Comparison of ENCODE assay signal across 10 cellular contexts in genomic region chr2:157444643-157445040, GRCh38. TPM values are rescaled to one million over a fixed set of nuclear protein-coding genes. Genes with fewer than 3 reads are reported as not detected.
DNase-seq lines count a peak whose midpoint lies in the region; ATAC-seq and TF ChIP-seq lines count a peak whose summit lies in the region.
"Had no signal": no experiment of that assay in that cellular context is flagged by ENCODE, and none has a peak within 500 bp of the region (broad histone marks: within the 10 kb centered on the region; RNA-seq: fewer than 3 reads in every experiment).

No MANE protein-coding gene starts in this region.

- H3K27me3 Mint-ChIP-seq in activated naive CD8-positive, alpha-beta T cell treated with anti-CD3 and anti-CD28 coated beads, Interleukin-2, amount 10 ng/mL, durations not matched to agents 7 days and 5 days, result no peaks in the 10 kb centered on the region

- H3K27ac ChIP-seq in urinary bladder (ENCODE audit: low read depth), result no peak overlapping the region
- peak overlapping the region in 3 of 10 donors; percentile 6 to 94 (median 12) for H3K27ac ChIP-seq in heart right ventricle

- peak overlapping the region; percentile 90 for H3K4me3 Mint-ChIP-seq in activated naive CD8-positive, alpha-beta T cell treated with anti-CD3 and anti-CD28 coated beads, Interleukin-2, amount 10 ng/mL, durations not matched to agents 7 days and 5 days

- 85% methylated on average over 3 of the region's 3 CpGs for WGBS in urinary bladder
- WGBS in heart right ventricle, 2 donors, result 85 to 86% methylated on average over 3 of the region's 3 CpGs

- ATAC-seq in HG03159 (IDR thresholded peaks at IDR 0.05; ENCODE audit: unreplicated experiment) (peak; percentile 17), heart right ventricle (no peak)
- ATAC-seq in activated naive CD8-positive, alpha-beta T cell treated with anti-CD3 and anti-CD28 coated beads, Interleukin-2, amount 10 ng/mL, durations not matched to agents 7 days and 5 days (ENCODE audit: low read depth), result no peak

- no peaks in the 10 kb centered on the region for H3K9me3 ChIP-seq in heart right ventricle

- H3K27ac Mint-ChIP-seq in activated naive CD8-positive, alpha-beta T cell treated with anti-CD3 and anti-CD28 coated beads, Interleukin-2, amount 10 ng/mL, durations not matched to agents 7 days and 5 days, result peak overlapping the region; percentile 92

- POLR2A ChIA-PET in activated naive CD8-positive, alpha-beta T cell treated with anti-CD3 and anti-CD28 coated beads, Interleukin-2, amount 10 ng/mL, durations not matched to agents 7 days and 5 days (lab: Charles Lee), result interaction anchor here (1.2 to 16.5 kb wide), 9 partner anchors 18 to 454 kb away, joined by 4 to 470 read pairs (median 10); no protein-coding TSS in a partner anchor
- POLR2A ChIA-PET in HEK293T (lab: Yijun Ruan, JAX), result no interaction called here

- H3K4me1 ChIP-seq in urinary bladder (ENCODE audit: insufficient read depth), result no peaks in the 10 kb centered on the region
- peaks cover 0 to 33% (median 0%) of the 10 kb centered on the region in 9 donors for H3K4me1 ChIP-seq in heart right ventricle

- H3K36me3 Mint-ChIP-seq in activated naive CD8-positive, alpha-beta T cell treated with anti-CD3 and anti-CD28 coated beads, Interleukin-2, amount 10 ng/mL, durations not matched to agents 7 days and 5 days, result peaks cover 37% of the 10 kb centered on the region

- H3K27me3 ChIP-seq in heart right ventricle, result no peaks in the 10 kb centered on the region

- CTCF ChIA-PET in HEK293T (lab: Yijun Ruan, JAX), result no interaction called here

- no peaks in the 10 kb centered on the region for H3K36me3 ChIP-seq in urinary bladder (ENCODE audit: insufficient read depth)
- H3K36me3 ChIP-seq in heart right ventricle, result no peaks in the 10 kb centered on the region

- no peaks in the 10 kb centered on the region for H3K9me3 Mint-ChIP-seq in activated naive CD8-positive, alpha-beta T cell treated with anti-CD3 and anti-CD28 coated beads, Interleukin-2, amount 10 ng/mL, durations not matched to agents 7 days and 5 days

- peak; percentile 56 for DNase-seq in stimulated activated CD4-positive, alpha-beta T cell treated with anti-CD3 and anti-CD28 coated beads, Interleukin-15, amount 100 ng/mL, for 24 hours
- DNase-seq in stimulated activated CD4-positive, alpha-beta T cell treated with anti-CD3 and anti-CD28 coated beads, Interleukin-2, amount 100 ng/mL, for 48 hours, result no peak
- peak; percentile 54 for DNase-seq in activated naive CD8-positive, alpha-beta T cell treated with anti-CD3 and anti-CD28 coated beads, Interleukin-2, amount 10 ng/mL, durations not matched to agents 7 days and 5 days
- DNase-seq in HEK293T (ENCODE audit: extremely low spot score) (no peak), superior temporal gyrus (ENCODE audit: extremely low spot score) (no peak), heart right ventricle (no peak)
- DNase-seq: COR-L47, NCI-H524 treated with DMSO at 0.1 percent for 48 hours had no signal

- H3K4me3 ChIP-seq in urinary bladder (ENCODE audit: low read depth, low read length), result peak overlapping the region; percentile 14
- H3K4me3 ChIP-seq in heart right ventricle, result peak overlapping the region in 1 of 10 donors; percentile 66

- TF ChIP-seq CTCF in heart right ventricle (IDR thresholded peaks at IDR 0.05), result no peak

- peaks cover 39% of the 10 kb centered on the region for H3K4me1 Mint-ChIP-seq in activated naive CD8-positive, alpha-beta T cell treated with anti-CD3 and anti-CD28 coated beads, Interleukin-2, amount 10 ng/mL, durations not matched to agents 7 days and 5 days

- intact Hi-C loops in heart right ventricle (cut with DNase I), result no loop called here

TF ChIP-seq in HEK293T, 16 proteins besides CTCF, POLR2A, EP300 and RAD21:
- no peak for TF ChIP-seq ELF4 (IDR thresholded peaks at IDR 0.05)
- no peak for TF ChIP-seq FOXM1 (IDR thresholded peaks at IDR 0.05; ENCODE audit: borderline replicate concordance)
- no peak for TF ChIP-seq L3MBTL2 (conservative IDR thresholded peaks at IDR 0.05)
- TF ChIP-seq CTBP1 (IDR thresholded peaks at IDR 0.05; ENCODE audit: borderline replicate concordance), result no peak
- TF ChIP-seq FOXK2 (IDR thresholded peaks at IDR 0.05), result no peak
- no peak for TF ChIP-seq HDGF (IDR thresholded peaks at IDR 0.05; ENCODE audit: borderline replicate concordance)
- no peak for TF ChIP-seq SP1 (IDR thresholded peaks at IDR 0.05)
- no peak for TF ChIP-seq SUZ12 (IDR thresholded peaks at IDR 0.05)
- no peak for TF ChIP-seq ARNT (IDR thresholded peaks at IDR 0.05)
- no peak for TF ChIP-seq NFRKB (IDR thresholded peaks at IDR 0.05)
- no peak for TF ChIP-seq TARDBP (IDR thresholded peaks at IDR 0.05)
- no peak for TF ChIP-seq PKNOX1 (IDR thresholded peaks at IDR 0.05)
- no peak for TF ChIP-seq FOXA1 (IDR thresholded peaks at IDR 0.05)
- no peak for TF ChIP-seq ZNF384 (IDR thresholded peaks at IDR 0.05)
- TF ChIP-seq LEF1 (IDR thresholded peaks at IDR 0.05; ENCODE audit: borderline replicate concordance), result no peak
- no peak for TF ChIP-seq BHLHE40 (IDR thresholded peaks at IDR 0.05; ENCODE audit: borderline replicate concordance)

RNA-seq across cellular contexts. Expression of gene CYTIP, which starts 0.8 kb away (rescaled TPM):
- 100 to 1,000 TPM; 233 to 238 TPM for total RNA-seq in activated naive CD8-positive, alpha-beta T cell treated with anti-CD3 and anti-CD28 coated beads, Interleukin-2, amount 10 ng/mL, durations not matched to agents 7 days and 5 days
- 3.4 TPM for total RNA-seq in urinary bladder
- 3.5 TPM for polyA plus RNA-seq in urinary bladder
- 10 to 100 TPM in 1 of 10 donors, 1 to 10 TPM in 8, under 1 TPM in 1; 0.85 to 13.7 (median 1.7) TPM for total RNA-seq in heart right ventricle
- under 1 TPM; 0.73 to 0.86 TPM for polyA plus RNA-seq in heart right ventricle

Comparison
In these comparisons a context has a peak if more than half of its experiments do, and no peak if none do; other contexts are left out.
1. DNase-seq: peak in stimulated activated CD4-positive, alpha-beta T cell treated with anti-CD3 and anti-CD28 coated beads, Interleukin-15, amount 100 ng/mL, for 24 hours (single experiment) and activated naive CD8-positive, alpha-beta T cell treated with anti-CD3 and anti-CD28 coated beads, Interleukin-2, amount 10 ng/mL, durations not matched to agents 7 days and 5 days (single experiment); none in stimulated activated CD4-positive, alpha-beta T cell treated with anti-CD3 and anti-CD28 coated beads, Interleukin-2, amount 100 ng/mL, for 48 hours (0 of 2), HEK293T (single experiment), superior temporal gyrus (single experiment) and heart right ventricle (0 of 2).
2. RNA of gene CYTIP, which starts 0.8 kb away (total RNA-seq): 233 to 238 TPM in activated naive CD8-positive, alpha-beta T cell treated with anti-CD3 and anti-CD28 coated beads, Interleukin-2, amount 10 ng/mL, durations not matched to agents 7 days and 5 days; 3.4 TPM in urinary bladder (single experiment) and 0.85 to 13.7 TPM in heart right ventricle; every median in the first group is over 10 times any median in the second.